35 cellular contexts compared by ENCODE assay signal in genomic region chr14:47264842-47265241, GRCh38.
"Had no signal": no experiment of that assay in that cellular context is flagged by ENCODE, and none has a peak within 500 bp of the region (broad histone marks: within the 10 kb centered on the region; RNA-seq: fewer than 3 reads in every experiment).

No MANE protein-coding gene starts in this region.

- H3K27ac ChIP-seq: KMS-11 had no signal

- H3K27me3 ChIP-seq: MG63 had no signal

- H3K4me3 ChIP-seq: MG63 had no signal

- H3K4me2 ChIP-seq: KMS-11 had no signal

- H3K36me3 ChIP-seq: MG63 had no signal

- H3K9me3 ChIP-seq: MG63 had no signal

- DNase-seq: Karpas-422, Kasumi-1, MG63, MM.1S, MV-4-11, NCI-H1048, NCI-H1092, NCI-H1092 treated with DMSO at 0.1 percent for 48 hours, NCI-H1105, NCI-H1105 treated with DMSO at 0.1 percent for 48 hours, NCI-H1417, NCI-H1417 treated with DMSO at 0.1 percent for 48 hours, NCI-H1436, NCI-H1436 treated with DMSO at 0.1 percent for 48 hours, NCI-H146, NCI-H1694, NCI-H1694 treated with DMSO at 0.1 percent for 48 hours, NCI-H187, NCI-H187 treated with DMSO at 0.1 percent for 48 hours, NCI-H1930, NCI-H2029, NCI-H2029 treated with DMSO at 0.1 percent for 48 hours, NCI-H2081, NCI-H2081 treated with DMSO at 0.1 percent for 48 hours, NCI-H2107, NCI-H2171, NCI-H2171 treated with DMSO at 0.1 percent for 48 hours, NCI-H2227 treated with DMSO at 0.1 percent for 48 hours, NCI-H226, NCI-H345, NCI-H446, NCI-H446 treated with DMSO at 0.1 percent for 48 hours, NCI-H510A, NCI-H510A treated with DMSO at 0.1 percent for 48 hours had no signal

- H3K9ac ChIP-seq: KMS-11 had no signal
